Comparison of ENCODE assay signal across 8 cellular contexts in the genomic region with DNA sequence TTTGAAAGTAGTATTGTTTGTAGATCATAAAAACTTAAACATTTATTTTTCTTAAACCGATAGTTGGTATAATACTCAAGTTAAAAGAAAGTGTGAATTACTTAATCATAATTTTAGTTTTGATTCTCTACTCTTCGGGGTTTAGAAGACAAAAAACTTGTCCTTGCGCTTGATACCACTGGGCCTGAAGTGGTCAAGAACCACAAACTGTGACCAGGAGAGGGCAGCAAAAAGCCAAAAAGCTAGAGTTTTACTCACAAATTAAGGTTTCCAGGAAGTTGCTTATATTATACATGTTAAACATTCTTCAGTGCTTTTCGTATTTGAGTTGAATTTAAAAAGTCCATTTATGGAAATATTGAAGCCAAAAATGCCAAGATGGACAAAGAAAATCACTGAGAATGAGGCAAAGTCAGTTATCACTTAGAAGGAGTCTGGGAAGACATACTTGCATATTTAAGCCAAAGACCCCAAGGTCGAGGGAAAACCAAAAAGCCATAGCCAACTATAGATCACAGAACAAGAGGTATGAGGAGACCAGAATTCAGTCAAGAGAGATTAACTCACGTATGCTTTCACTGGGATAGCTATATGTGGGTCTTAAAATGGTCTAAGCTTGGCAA. TPM values are rescaled to one million over a fixed set of nuclear protein-coding genes. Genes with fewer than 3 reads are reported as not detected.
DNase-seq lines count a peak whose midpoint lies in the region; ATAC-seq, FAIRE-seq and TF ChIP-seq lines count a peak whose summit lies in the region.

No MANE protein-coding gene starts in this region.

- H3K4me1 ChIP-seq in GM12878 (ENCODE audit: control insufficient read depth, insufficient read depth, low read length) (no peaks in the 10 kb centered on the region), aorta (ENCODE audit: control insufficient read depth in 1 of 2, insufficient read depth in 2 of 2, low read length in 2 of 2) (no peaks in the 10 kb centered on the region)

- no peak for TF ChIP-seq EP300 in GM12878 (IDR thresholded peaks at IDR 0.05; ENCODE audit: borderline replicate concordance in 1 of 2, control insufficient read depth in 1 of 2, low read depth in 2 of 2, low read length in 2 of 2)

- H4K20me1 ChIP-seq in GM12878 (ENCODE audit: control insufficient read depth, insufficient read depth): no peaks in the 10 kb centered on the region

- no peaks in the 10 kb centered on the region for H3K36me3 ChIP-seq in GM12878 (ENCODE audit: control insufficient read depth in 2 of 2, insufficient read depth in 2 of 2, low read length in 1 of 2)
- no peaks in the 10 kb centered on the region for H3K36me3 ChIP-seq in aorta (ENCODE audit: control insufficient read depth in 1 of 2, insufficient read depth in 2 of 2, low read length in 1 of 2)

- RAD21 ChIA-PET in GM12878 (lab: Charles Lee; ENCODE audit: unreplicated experiment): interaction anchor here (0.7 to 3.2 kb wide), 13 partner anchors 9 to 689 kb away, joined by 3 to 15 read pairs (median 4); a partner anchor contains a TSS

- FAIRE-seq in GM12878 (lab: Jason Lieb, UNC): peak; percentile 73
- no peak for FAIRE-seq in frontal cortex (lab: Jason Lieb, UNC)

- peak; percentile 4 for DNase-seq in stimulated activated CD4-positive, alpha-beta T cell treated with anti-CD3 and anti-CD28 coated beads, Interleukin-12 subunit alpha, Interleukin-12 subunit beta, amount 100 ng/mL, for 4 hours
- DNase-seq in stimulated activated CD4-positive, alpha-beta T cell treated with anti-CD3 and anti-CD28 coated beads, Interleukin-4, amount 100 ng/mL, for 4 hours: no peak
- DNase-seq in NCI-H446 (lab: John Stamatoyannopoulos, UW): peak; percentile 41 to 50
- DNase-seq in GM12878 (ENCODE audit: low read depth, low spot score): no peak
- DNase-seq in midbrain (lab: John Stamatoyannopoulos, UW): peak; percentile 20
- no peak for DNase-seq in frontal cortex (ENCODE audit: low spot score in 2 of 2)
- DNase-seq in aorta: no peak

- peak overlapping the region; percentile 66 for H2AFZ ChIP-seq in GM12878 (ENCODE audit: control insufficient read depth, low read depth, low read length)

- no peaks in the 10 kb centered on the region for H3K9me3 ChIP-seq in GM12878 (replicated peaks; ENCODE audit: control insufficient read depth, insufficient read depth, low read length)
- no peaks in the 10 kb centered on the region for H3K9me3 ChIP-seq in aorta (ENCODE audit: control insufficient read depth, low read length)

- TF ChIP-seq RAD21 in GM12878 (IDR thresholded peaks at IDR 0.05; ENCODE audit: insufficient read depth, low read depth, low read length): peak; percentile 63

- intact Hi-C loops in GM12878 (cut with micrococcal nuclease; ENCODE audit: unreplicated experiment) (no loop called here), aorta (cut with DNase I) (no loop called here)

- H3K79me2 ChIP-seq in GM12878 (ENCODE audit: control insufficient read depth, insufficient read depth, low read length): no peaks in the 10 kb centered on the region

- POLR2A ChIA-PET in GM12878 (lab: Charles Lee): interaction anchor here (0.6 kb wide), 1 partner anchor 12 kb away, joined by 3 read pairs; no protein-coding TSS in a partner anchor

- no peak overlapping the region for H3K4me2 ChIP-seq in GM12878 (ENCODE audit: control insufficient read depth, insufficient read depth)

- no peak overlapping the region for H3K9ac ChIP-seq in GM12878 (ENCODE audit: control insufficient read depth, insufficient read depth, low read length)

- WGBS in GM12878 (ENCODE audit: insufficient coverage, insufficient replicate concordance, low lambda C conversion rate, missing lambda C conversion rate): 41% methylated on average over 6 of the region's 6 CpGs
- WGBS in aorta, 2 donors: 61 to 65% methylated on average over 6 of the region's 6 CpGs

- no peak for TF ChIP-seq POLR2A in GM12878 (IDR thresholded peaks at IDR 0.05; ENCODE audit: low read depth, low read length)

- peak; percentile 45 to 64 (median 55) for TF ChIP-seq CTCF in GM12878 (IDR thresholded peaks at IDR 0.05 in 2 of 3, conservative IDR thresholded peaks at IDR 0.05 in 1 of 3; ENCODE audit: control insufficient read depth in 2 of 3, extremely low read depth in 1 of 3, insufficient read depth in 1 of 3, low read depth in 3 of 3, low read length in 3 of 3)

- H3K27ac ChIP-seq in GM12878 (ENCODE audit: control insufficient read depth, insufficient read depth) (no peak overlapping the region), aorta (ENCODE audit: low read depth in 1 of 2, low read length in 2 of 2) (no peak overlapping the region)

- ATAC-seq in GM12878 (peak; percentile 88), HG03354 (IDR thresholded peaks at IDR 0.05; ENCODE audit: poor library complexity, severe bottlenecking, unreplicated experiment) (no peak), aorta (ENCODE audit: low FRiP score) (no peak)

- no TSS peak for BruUV-seq in GM12878 (replicated peaks; lab: Mats Ljungman, UMichigan)

- in situ Hi-C loops in GM12878 (cut with MboI): no loop called here

- no peak overlapping the region for H3K4me3 ChIP-seq in GM12878
- no peak overlapping the region for H3K4me3 ChIP-seq in aorta (ENCODE audit: low read length in 2 of 2)

- CTCF ChIA-PET in GM12878 (lab: Yijun Ruan, JAX): interaction anchor here (0.6 to 7.0 kb wide), 29 partner anchors 9 to 693 kb away, joined by 3 to 48 read pairs (median 4); a partner anchor contains a TSS

- SMC1A ChIA-PET in GM12878 (lab: Charles Lee; ENCODE audit: uncharacterized antibody, unreplicated experiment): interaction anchor here (0.6 to 3.3 kb wide), 17 partner anchors 10 to 689 kb away, joined by 3 to 22 read pairs (median 4); a partner anchor contains a TSS

- H3K27me3 ChIP-seq in GM12878 (replicated peaks in 1 of 2; ENCODE audit: control insufficient read depth in 2 of 2, insufficient read depth in 2 of 2, low read length in 1 of 2) (no peaks in the 10 kb centered on the region), aorta (ENCODE audit: control insufficient read depth in 1 of 2, insufficient read depth in 2 of 2, low read length in 1 of 2) (no peaks in the 10 kb centered on the region)

RNA-seq across cellular contexts. Expression of a gene that starts 34.2 kb away (rescaled TPM):
- total RNA-seq in GM12878 (2013; cell fraction: nucleolus; rRNA removed): 27.9 and 32.2 TPM in 2 replicates
- total RNA-seq in GM12878 (2014; rRNA removed) (5.4 and 7.0 TPM in 2 replicates), GM12878 (2014; rRNA removed; fragmentation: Illumina TruSeq; extraction: Trizol) (8.1 and 9.2 TPM in 2 replicates), GM12878 (2021) (3.7 and 5.7 TPM in 2 replicates), frontal cortex (42.4 TPM), aorta (1 to 10 TPM; 3.0 to 9.4 TPM)
- polyA plus RNA-seq in GM12878 (2011; ENCODE audit: low read depth): 2.6 TPM
- polyA plus RNA-seq in GM12878 (2011; rRNA removed) (5.2 and 9.7 TPM in 2 replicates), GM12878 (2014; fragmentation: Illumina TruSeq; extraction: Trizol) (9.8 and 10.5 TPM in 2 replicates), GM12878 (2014; fragmentation: Nextera tagmentation; extraction: Ambion mirVana) (1 to 10 TPM; 5.1 to 5.7 TPM), GM12878 (2014; rRNA removed) (3.6 and 4.4 TPM in 2 replicates), GM12878 (2016; fragmentation: Nextera tagmentation; extraction: Ambion mirVana) (1 to 10 TPM; 7.2 to 7.5 TPM), aorta (1 to 10 TPM; 2.1 to 7.3 TPM)
- polyA plus RNA-seq in GM12878 (2011; cell fraction: cytosol; rRNA removed): 1.2 and 2.1 TPM in 2 replicates
- polyA plus RNA-seq in GM12878 (2011; cell fraction: nucleus; rRNA removed): 4.7 and 5.6 TPM in 2 replicates
- 4.0 and 5.3 TPM in 2 replicates for polyA plus RNA-seq in GM12878 (2012)
- polyA minus RNA-seq in GM12878 (2011; rRNA and poly(A)+ RNA removed): 2.4 and 2.9 TPM in 2 replicates
- 2.7 and 4.7 TPM in 2 replicates for polyA minus RNA-seq in GM12878 (2011; cell fraction: cytosol; rRNA and poly(A)+ RNA removed)
- polyA minus RNA-seq in GM12878 (2011; cell fraction: nucleus; rRNA and poly(A)+ RNA removed): 3.9 and 4.5 TPM in 2 replicates

RNA-seq across cellular contexts. Expression of a gene that starts 34.5 kb away (rescaled TPM):
- total RNA-seq in GM12878 (2013; cell fraction: nucleolus; rRNA removed): 166 and 174 TPM in 2 replicates
- total RNA-seq in GM12878 (2014; rRNA removed) (53.3 and 64.7 TPM in 2 replicates), GM12878 (2014; rRNA removed; fragmentation: Illumina TruSeq; extraction: Trizol) (61.4 and 63.2 TPM in 2 replicates), GM12878 (2021) (38.9 and 39.2 TPM in 2 replicates), frontal cortex (17.5 TPM), aorta (10 to 100 TPM in 1 of 2 donors, 1 to 10 TPM in 1; 7.2 to 23.8 TPM)
- 22.2 TPM for polyA plus RNA-seq in GM12878 (2011; ENCODE audit: low read depth)
- polyA plus RNA-seq in GM12878 (2011; rRNA removed) (66.2 and 112 TPM in 2 replicates), GM12878 (2014; fragmentation: Illumina TruSeq; extraction: Trizol) (84.4 and 105 TPM in 2 replicates), GM12878 (2014; fragmentation: Nextera tagmentation; extraction: Ambion mirVana) (10 to 100 TPM; 82.4 to 86.2 TPM), GM12878 (2014; rRNA removed) (27.5 and 39.2 TPM in 2 replicates), GM12878 (2016; fragmentation: Nextera tagmentation; extraction: Ambion mirVana) (10 to 100 TPM; 57.6 to 62.3 TPM), aorta (10 to 100 TPM; 20.5 to 20.6 TPM)
- 16.5 and 18.9 TPM in 2 replicates for polyA plus RNA-seq in GM12878 (2011; cell fraction: cytosol; rRNA removed)
- polyA plus RNA-seq in GM12878 (2011; cell fraction: nucleus; rRNA removed): 30.9 TPM in 2 replicates
- polyA plus RNA-seq in GM12878 (2012): 50.2 and 51.8 TPM in 2 replicates
- 11.5 and 12.7 TPM in 2 replicates for polyA minus RNA-seq in GM12878 (2011; rRNA and poly(A)+ RNA removed)
- 7.5 and 11.4 TPM in 2 replicates for polyA minus RNA-seq in GM12878 (2011; cell fraction: cytosol; rRNA and poly(A)+ RNA removed)
- polyA minus RNA-seq in GM12878 (2011; cell fraction: nucleus; rRNA and poly(A)+ RNA removed): 20.1 and 26.8 TPM in 2 replicates

RNA-seq across cellular contexts. Expression of a gene that starts 35.7 kb away (rescaled TPM):
- 41.7 and 53.4 TPM in 2 replicates for total RNA-seq in GM12878 (2013; cell fraction: nucleolus; rRNA removed)
- total RNA-seq in GM12878 (2014; rRNA removed): 61.5 and 62.0 TPM in 2 replicates
- total RNA-seq in GM12878 (2014; rRNA removed; fragmentation: Illumina TruSeq; extraction: Trizol): 38.1 and 40.9 TPM in 2 replicates
- total RNA-seq in GM12878 (2021): 57.1 and 58.2 TPM in 2 replicates
- 35.1 TPM for polyA plus RNA-seq in GM12878 (2011; ENCODE audit: low read depth)
- polyA plus RNA-seq in GM12878 (2011; rRNA removed): 33.0 and 49.1 TPM in 2 replicates
- polyA plus RNA-seq in GM12878 (2011; cell fraction: cytosol; rRNA removed): 44.7 and 58.1 TPM in 2 replicates
- 27.1 and 30.9 TPM in 2 replicates for polyA plus RNA-seq in GM12878 (2011; cell fraction: nucleus; rRNA removed)
- polyA plus RNA-seq in GM12878 (2012): 49.2 and 58.6 TPM in 2 replicates
- 48.8 and 52.6 TPM in 2 replicates for polyA plus RNA-seq in GM12878 (2014; fragmentation: Illumina TruSeq; extraction: Trizol)
- 10 to 100 TPM; 22.5 to 29.6 TPM for polyA plus RNA-seq in GM12878 (2014; fragmentation: Nextera tagmentation; extraction: Ambion mirVana)
- polyA plus RNA-seq in GM12878 (2014; rRNA removed): 36.0 and 41.5 TPM in 2 replicates
- 10 to 100 TPM; 68.6 to 72.6 TPM for polyA plus RNA-seq in GM12878 (2016; fragmentation: Nextera tagmentation; extraction: Ambion mirVana)
- 47.6 and 49.9 TPM in 2 replicates for polyA minus RNA-seq in GM12878 (2011; rRNA and poly(A)+ RNA removed)
- polyA minus RNA-seq in GM12878 (2011; cell fraction: cytosol; rRNA and poly(A)+ RNA removed): 19.6 and 20.1 TPM in 2 replicates
- 20.9 and 28.8 TPM in 2 replicates for polyA minus RNA-seq in GM12878 (2011; cell fraction: nucleus; rRNA and poly(A)+ RNA removed)
- 17.9 TPM for total RNA-seq in frontal cortex
- total RNA-seq in aorta: 10 to 100 TPM; 60.1 to 63.5 TPM
- 10 to 100 TPM; 20.2 to 57.0 TPM for polyA plus RNA-seq in aorta

Comparison
In these comparisons a context has a peak if more than half of its experiments do, and no peak if none do; other contexts are left out.
1. DNase-seq: peak in stimulated activated CD4-positive, alpha-beta T cell treated with anti-CD3 and anti-CD28 coated beads, Interleukin-12 subunit alpha, Interleukin-12 subunit beta, amount 100 ng/mL, for 4 hours (single experiment), NCI-H446 (2 of 2) and midbrain (single experiment); none in stimulated activated CD4-positive, alpha-beta T cell treated with anti-CD3 and anti-CD28 coated beads, Interleukin-4, amount 100 ng/mL, for 4 hours (0 of 2), GM12878 (single experiment), frontal cortex (0 of 2) and aorta (0 of 2).